ENCODE assay signal across 23 cellular contexts in the genomic region with DNA sequence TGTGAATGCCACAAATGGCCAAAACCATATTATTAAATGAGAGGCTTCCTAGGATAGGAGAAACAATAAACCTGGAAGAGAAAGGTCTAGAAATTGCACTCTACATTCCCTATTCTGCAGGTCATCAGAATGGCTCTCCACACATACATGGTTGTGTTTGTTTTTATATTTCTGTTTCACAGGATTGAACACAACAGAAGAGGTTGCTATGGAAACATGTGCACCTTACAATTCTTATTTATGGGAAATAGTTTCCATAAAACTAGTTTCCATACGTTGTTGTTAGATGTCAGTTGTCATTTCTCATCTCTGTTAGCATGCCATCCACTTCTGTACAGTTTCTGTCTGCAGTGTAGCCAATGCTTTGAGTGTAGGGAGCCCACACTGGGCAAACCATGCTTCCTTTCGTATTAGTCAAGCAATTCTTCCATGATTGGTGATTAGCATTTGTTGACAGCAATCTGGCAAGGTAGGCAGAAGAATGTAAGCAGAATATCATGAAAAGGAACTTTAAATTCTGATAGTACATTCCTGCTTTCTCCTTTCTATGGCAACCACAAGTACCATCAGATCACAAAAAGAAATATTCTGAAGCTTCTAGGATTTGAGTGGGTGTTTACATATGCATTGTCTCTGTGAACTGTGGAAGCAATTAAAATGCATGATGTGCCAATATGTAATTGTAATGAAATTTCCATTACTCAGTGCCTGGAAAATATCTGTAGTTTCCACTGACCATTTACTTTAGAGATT.
"Had no signal": no experiment of that assay in that cellular context is flagged by ENCODE, and none has a peak within 500 bp of the region (broad histone marks: within the 10 kb centered on the region; RNA-seq: fewer than 3 reads in every experiment).

No MANE protein-coding gene starts in this region.

- H3K9me3 ChIP-seq: colonic mucosa, esophagus squamous epithelium, neutrophil, tibial artery had no signal

- H3K4me3 ChIP-seq: colonic mucosa, esophagus squamous epithelium, tibial artery had no signal

- H3K27ac ChIP-seq: brain microvascular endothelial cell, colonic mucosa, esophagus squamous epithelium, neutrophil had no signal

- H3K4me1 ChIP-seq: colonic mucosa, esophagus squamous epithelium had no signal

- H3K36me3 Mint-ChIP-seq: activated CD8-positive, alpha-beta memory T cell treated with anti-CD3 and anti-CD28 coated beads, Interleukin-2, amount 10 ng/mL, durations not matched to agents 7 days and 5 days; activated naive CD8-positive, alpha-beta T cell treated with anti-CD3 and anti-CD28 coated beads, Interleukin-2, amount 10 ng/mL, durations not matched to agents 7 days and 5 days; mesothelial cell of epicardium; natural killer cell treated with Interleukin-12 subunit alpha and Interleukin-12 subunit beta and Interleukin-15 and Interleukin-18, amount 100 ng/mL, for 72 hours had no signal

- H3K36me3 ChIP-seq: brain microvascular endothelial cell, colonic mucosa, esophagus squamous epithelium, neutrophil, tibial artery had no signal

- H3K9me3 Mint-ChIP-seq: activated naive CD8-positive, alpha-beta T cell treated with anti-CD3 and anti-CD28 coated beads, Interleukin-2, amount 10 ng/mL, durations not matched to agents 7 days and 5 days; mesothelial cell of epicardium had no signal

- H3K4me1 Mint-ChIP-seq: activated CD4-positive, alpha-beta memory T cell treated with anti-CD3 and anti-CD28 coated beads, Interleukin-2, amount 10 ng/mL, durations not matched to agents 7 days and 5 days; activated CD8-positive, alpha-beta memory T cell treated with anti-CD3 and anti-CD28 coated beads, Interleukin-2, amount 10 ng/mL, durations not matched to agents 7 days and 5 days; activated naive CD8-positive, alpha-beta T cell treated with anti-CD3 and anti-CD28 coated beads, Interleukin-2, amount 10 ng/mL, durations not matched to agents 7 days and 5 days had no signal

- H3K4me3 Mint-ChIP-seq: activated CD4-positive, alpha-beta memory T cell treated with anti-CD3 and anti-CD28 coated beads, Interleukin-2, amount 10 ng/mL, durations not matched to agents 7 days and 5 days; activated CD8-positive, alpha-beta memory T cell treated with anti-CD3 and anti-CD28 coated beads, Interleukin-2, amount 10 ng/mL, durations not matched to agents 7 days and 5 days; activated naive CD8-positive, alpha-beta T cell treated with anti-CD3 and anti-CD28 coated beads, Interleukin-2, amount 10 ng/mL, durations not matched to agents 7 days and 5 days; mesothelial cell of epicardium; natural killer cell treated with Interleukin-12 subunit alpha and Interleukin-12 subunit beta and Interleukin-15 and Interleukin-18, amount 100 ng/mL, for 72 hours had no signal

- H3K27me3 Mint-ChIP-seq: activated CD4-positive, alpha-beta memory T cell treated with anti-CD3 and anti-CD28 coated beads, Interleukin-2, amount 10 ng/mL, durations not matched to agents 7 days and 5 days; activated CD8-positive, alpha-beta memory T cell treated with anti-CD3 and anti-CD28 coated beads, Interleukin-2, amount 10 ng/mL, durations not matched to agents 7 days and 5 days had no signal

- H3K27ac Mint-ChIP-seq: activated CD4-positive, alpha-beta memory T cell treated with anti-CD3 and anti-CD28 coated beads, Interleukin-2, amount 10 ng/mL, durations not matched to agents 7 days and 5 days; activated CD8-positive, alpha-beta memory T cell treated with anti-CD3 and anti-CD28 coated beads, Interleukin-2, amount 10 ng/mL, durations not matched to agents 7 days and 5 days; activated naive CD8-positive, alpha-beta T cell treated with anti-CD3 and anti-CD28 coated beads, Interleukin-2, amount 10 ng/mL, durations not matched to agents 7 days and 5 days; mesothelial cell of epicardium; natural killer cell treated with Interleukin-12 subunit alpha and Interleukin-12 subunit beta and Interleukin-15 and Interleukin-18, amount 100 ng/mL, for 72 hours had no signal

- DNase-seq: activated CD4-positive, alpha-beta memory T cell treated with anti-CD3 and anti-CD28 coated beads, Interleukin-2, amount 10 ng/mL, durations not matched to agents 7 days and 5 days; activated CD4-positive, alpha-beta T cell treated with anti-CD3 and anti-CD28 coated beads for 48 hours; activated CD4-positive, CD25-positive, alpha-beta regulatory T cell; activated CD8-positive, alpha-beta memory T cell treated with anti-CD3 and anti-CD28 coated beads, Interleukin-2, amount 10 ng/mL, durations not matched to agents 7 days and 5 days; activated naive CD4-positive, alpha-beta T cell; activated naive CD8-positive, alpha-beta T cell treated with anti-CD3 and anti-CD28 coated beads, Interleukin-2, amount 10 ng/mL, durations not matched to agents 7 days and 5 days; brain microvascular endothelial cell; central memory CD4-positive, alpha-beta T cell; colonic mucosa; effector CD4-positive, alpha-beta T cell; esophagus squamous epithelium; left cardiac atrium; posterior cingulate gyrus; stimulated activated CD4-positive, alpha-beta T cell treated with anti-CD3 and anti-CD28 coated beads, Interleukin-12 subunit alpha, Interleukin-12 subunit beta, amount 100 ng/mL, for 4 hours; stimulated activated CD4-positive, alpha-beta T cell treated with anti-CD3 and anti-CD28 coated beads, Interleukin-2, amount 100 ng/mL, for 24 hours; stimulated activated naive CD8-positive, alpha-beta T cell treated with anti-CD3 and anti-CD28 coated beads, Interleukin-15, Interleukin-2, amounts not matched to agents 100 U/mL and 50 U/mL, for 24 hours; substantia nigra; T-helper 1 cell; T-helper 9 cell; tibial artery had no signal

- H3K27me3 ChIP-seq: brain microvascular endothelial cell, colonic mucosa, esophagus squamous epithelium, neutrophil, tibial artery had no signal

- ATAC-seq: activated CD8-positive, alpha-beta memory T cell treated with anti-CD3 and anti-CD28 coated beads, Interleukin-2, amount 10 ng/mL, durations not matched to agents 7 days and 5 days; natural killer cell treated with Interleukin-12 subunit alpha and Interleukin-12 subunit beta and Interleukin-15 and Interleukin-18, amount 100 ng/mL, for 72 hours; stimulated activated naive CD8-positive, alpha-beta T cell treated with anti-CD3 and anti-CD28 coated beads, Interleukin-15, Interleukin-2, amounts not matched to agents 100 U/mL and 50 U/mL, for 24 hours had no signal
